1 cellular context compared by ENCODE assay signal in the genomic region with DNA sequence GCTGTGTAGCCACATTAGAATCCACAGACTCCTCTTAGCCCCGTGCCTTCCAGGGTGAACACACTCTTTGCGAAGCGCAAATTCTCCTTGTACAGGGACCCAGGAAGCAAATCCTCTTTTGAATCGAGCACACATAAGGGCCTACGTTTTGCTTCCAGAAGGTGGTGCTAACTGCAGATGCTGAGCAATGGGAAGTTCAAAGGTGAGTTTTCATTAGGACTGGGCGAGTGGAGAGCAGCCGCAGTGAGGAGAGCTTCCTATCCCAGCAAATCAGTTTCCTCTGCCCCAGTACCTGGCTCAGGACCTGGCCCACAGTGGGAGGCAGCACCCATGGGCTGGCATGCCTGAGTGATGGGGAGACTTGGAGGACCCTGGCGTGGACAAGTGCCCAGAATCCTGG.
TF ChIP-seq lines count a peak whose summit lies in the region.

No MANE protein-coding gene starts in this region.

TF ChIP-seq in WTC11, 78 proteins besides CTCF, POLR2A, EP300 and RAD21 (continued from another document):
- TF ChIP-seq, protein P1, sequence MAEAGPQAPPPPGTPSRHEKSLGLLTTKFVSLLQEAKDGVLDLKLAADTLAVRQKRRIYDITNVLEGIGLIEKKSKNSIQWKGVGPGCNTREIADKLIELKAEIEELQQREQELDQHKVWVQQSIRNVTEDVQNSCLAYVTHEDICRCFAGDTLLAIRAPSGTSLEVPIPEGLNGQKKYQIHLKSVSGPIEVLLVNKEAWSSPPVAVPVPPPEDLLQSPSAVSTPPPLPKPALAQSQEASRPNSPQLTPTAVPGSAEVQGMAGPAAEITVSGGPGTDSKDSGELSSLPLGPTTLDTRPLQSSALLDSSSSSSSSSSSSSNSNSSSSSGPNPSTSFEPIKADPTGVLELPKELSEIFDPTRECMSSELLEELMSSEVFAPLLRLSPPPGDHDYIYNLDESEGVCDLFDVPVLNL (CRISPR knock-in tag; IDR thresholded peaks at IDR 0.05; ENCODE audit: borderline replicate concordance, low read depth), result no peak
- no peak for TF ChIP-seq ZNF671 (CRISPR knock-in tag; IDR thresholded peaks at IDR 0.05)
- TF ChIP-seq, protein P2, sequence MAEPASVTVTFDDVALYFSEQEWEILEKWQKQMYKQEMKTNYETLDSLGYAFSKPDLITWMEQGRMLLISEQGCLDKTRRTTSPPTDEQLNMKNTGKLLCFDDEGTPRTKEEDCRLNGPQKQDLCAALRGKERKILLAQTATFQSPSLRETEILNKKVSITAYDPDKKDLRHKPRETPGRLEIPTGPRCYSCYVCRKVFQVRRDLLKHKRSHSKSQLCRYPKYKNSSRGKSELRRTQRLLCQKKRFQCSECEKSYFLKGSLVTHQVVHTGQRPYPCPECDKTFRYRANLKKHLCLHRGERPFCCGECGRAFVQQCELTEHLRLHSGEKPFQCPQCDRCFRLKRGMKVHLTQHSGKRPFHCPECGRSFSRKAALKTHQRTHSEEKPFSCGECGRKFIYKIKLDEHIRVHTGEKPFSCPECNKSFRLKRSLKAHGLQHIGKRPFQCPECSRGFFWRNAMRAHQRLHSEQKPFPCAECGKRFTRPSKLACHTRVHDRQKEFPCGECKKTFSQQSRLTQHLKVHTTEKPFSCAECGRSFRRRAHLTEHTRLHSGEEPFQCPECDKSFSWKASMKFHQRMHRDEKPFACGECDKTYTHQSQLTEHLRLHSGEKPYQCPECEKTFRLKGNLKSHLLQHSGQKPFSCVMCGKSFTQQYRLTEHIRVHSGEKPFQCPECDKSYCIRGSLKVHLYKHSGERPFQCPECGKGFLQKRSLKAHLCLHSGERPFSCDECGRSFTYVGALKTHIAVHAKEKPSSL (CRISPR knock-in tag; conservative IDR thresholded peaks at IDR 0.05), result no peak
- no peak for TF ChIP-seq OVOL2 (CRISPR knock-in tag; IDR thresholded peaks at IDR 0.05; ENCODE audit: borderline replicate concordance)
- no peak for TF ChIP-seq ETV6 (CRISPR knock-in tag; IDR thresholded peaks at IDR 0.05)
